Comparison of ENCODE assay signal across 19 cellular contexts in genomic region chr2:96631804-96632435, GRCh38. TPM values are rescaled to one million over a fixed set of nuclear protein-coding genes. Genes with fewer than 3 reads are reported as not detected.
DNase-seq lines count a peak whose midpoint lies in the region; ATAC-seq and TF ChIP-seq lines count a peak whose summit lies in the region.
"Had no signal": no experiment of that assay in that cellular context is flagged by ENCODE, and none has a peak within 500 bp of the region (broad histone marks: within the 10 kb centered on the region; RNA-seq: fewer than 3 reads in every experiment).

No MANE protein-coding gene starts in this region.

- H3K27me3 ChIP-seq in ascending aorta (no peaks in the 10 kb centered on the region), tibial artery (no peaks in the 10 kb centered on the region)
- H3K27me3 ChIP-seq: foreskin keratinocyte, Peyer's patch had no signal

- H3K4me3 ChIP-seq in ascending aorta: no peak overlapping the region
- no peak overlapping the region for H3K4me3 ChIP-seq in tibial artery
- H3K4me3 ChIP-seq: Peyer's patch had no signal

- peak; percentile 55 for DNase-seq in DMS53 (lab: John Stamatoyannopoulos, UW)
- no peak for DNase-seq in DMS53 treated with DMSO at 0.1 percent for 48 hours (lab: John Stamatoyannopoulos, UW; ENCODE audit: unreplicated experiment)
- peak in 1 of 2 donors; percentile 67 for DNase-seq in ascending aorta (ENCODE audit: low spot score in 2 of 2)
- peak; percentile 82 for DNase-seq in iris pigment epithelial cell (ENCODE audit: low read depth)
- no peak for DNase-seq in tibial artery
- no peak for DNase-seq in activated gamma-delta T cell (lab: John Stamatoyannopoulos, UW)
- DNase-seq: activated CD4-positive, alpha-beta T cell treated with anti-CD3 and anti-CD28 coated beads for 1 hour; foreskin keratinocyte; KBM-7; mesendoderm; NCI-H1417 treated with DMSO at 0.1 percent for 48 hours; NCI-H446 treated with DMSO at 0.1 percent for 48 hours; Peyer's patch; stimulated activated CD4-positive, alpha-beta T cell treated with anti-CD3 and anti-CD28 coated beads, Interleukin-4, amount 100 ng/mL, for 24 hours; T-cell had no signal

- H3K27ac ChIP-seq in ascending aorta (peak overlapping the region; percentile 57 to 59), tibial artery (peak overlapping the region; percentile 32 to 63)
- H3K27ac ChIP-seq: 22Rv1, foreskin keratinocyte, Peyer's patch had no signal

- peaks cover 4 to 41% of the 10 kb centered on the region in 2 donors for H3K4me1 ChIP-seq in ascending aorta
- peaks cover 0 to 59% (median 33%) of the 10 kb centered on the region in 4 donors for H3K4me1 ChIP-seq in tibial artery

- H3K36me3 ChIP-seq in ascending aorta: peaks cover 19 to 54% of the 10 kb centered on the region in 2 donors
- H3K36me3 ChIP-seq in tibial artery: peaks cover 22 to 58% (median 51%) of the 10 kb centered on the region in 3 donors

- no peak for ATAC-seq in GM18519 (IDR thresholded peaks at IDR 0.05; ENCODE audit: low FRiP score, unreplicated experiment)
- no peak for ATAC-seq in GM18502 (IDR thresholded peaks at IDR 0.05; ENCODE audit: poor library complexity, unreplicated experiment)
- ATAC-seq: foreskin keratinocyte, sciatic nerve, T-cell had no signal

- intact Hi-C loops in ascending aorta (cut with DNase I) (loop anchor here (10.0 kb wide), 1 partner anchor 367 kb away; the partner anchor contains the start of genes CIAO1 and TMEM127), tibial artery (cut with DNase I; ENCODE audit: low total_unique reads) (loop anchor here (10.0 kb wide), 2 partner anchors 97 to 333 kb away; partner anchors contain the start of gene ARID5A)

- no peak for TF ChIP-seq CTCF in ascending aorta (IDR thresholded peaks at IDR 0.05)
- TF ChIP-seq CTCF in tibial artery (IDR thresholded peaks at IDR 0.05): no peak

- H3K9me3 ChIP-seq in ascending aorta (no peaks in the 10 kb centered on the region), tibial artery (no peaks in the 10 kb centered on the region)
- H3K9me3 ChIP-seq: Peyer's patch had no signal

RNA-seq across cellular contexts. Expression of gene KANSL3, which starts 6.2 kb away (rescaled TPM):
- total RNA-seq in ascending aorta: 56.1 TPM

RNA-seq across cellular contexts. Expression of gene FER1L5, which starts 10.6 kb away (rescaled TPM):
- total RNA-seq in ascending aorta: not detected
- total RNA-seq: Peyer's patch, T-cell had no signal

Comparison
In these comparisons a context has a peak if more than half of its experiments do, and no peak if none do; other contexts are left out.
1. DNase-seq: peak in DMS53 (single experiment) and iris pigment epithelial cell (single experiment); none in DMS53 treated with DMSO at 0.1 percent for 48 hours (single experiment), tibial artery (0 of 2) and activated gamma-delta T cell (single experiment).